In genomic region chr2:70349921-70350685, GRCh38 we compare ENCODE assay signal across 28 cellular contexts.
"Had no signal": no experiment of that assay in that cellular context is flagged by ENCODE, and none has a peak within 500 bp of the region (broad histone marks: within the 10 kb centered on the region; RNA-seq: fewer than 3 reads in every experiment).

No MANE protein-coding gene starts in this region.

- H3K4me3 ChIP-seq: ascending aorta, breast epithelium, dorsolateral prefrontal cortex had no signal

- H3K27ac ChIP-seq: ascending aorta, breast epithelium, dorsolateral prefrontal cortex, epithelial cell of prostate, VCaP had no signal

- H3K36me3 ChIP-seq: ascending aorta, breast epithelium had no signal

- ATAC-seq: activated naive CD4-positive, alpha-beta T cell treated with anti-CD3 and anti-CD28 coated beads, Interleukin-2, amount 50 U/mL, for 72 hours; activated T-cell treated with anti-CD3 and anti-CD28 coated beads, Interleukin-2, amount 50 U/mL, for 72 hours; WTC11 had no signal

- FAIRE-seq: frontal cortex, TTC549 had no signal

- DNase-seq: activated CD4-positive, alpha-beta memory T cell treated with anti-CD3 and anti-CD28 coated beads, Interleukin-2, amount 10 ng/mL, durations not matched to agents 7 days and 5 days; activated CD4-positive, alpha-beta T cell treated with anti-CD3 and anti-CD28 coated beads for 1 hour; activated CD4-positive, alpha-beta T cell treated with anti-CD3 and anti-CD28 coated beads for 4 hours; activated CD4-positive, alpha-beta T cell treated with anti-CD3 and anti-CD28 coated beads, Interleukin-2, amount 10 ng/mL, durations not matched to agents 7 days and 5 days; activated CD4-positive, alpha-beta T cell treated with anti-CD3 and anti-CD28 coated beads, Interleukin-2, amount 50 U/mL, for 4 hours; activated CD8-positive, alpha-beta memory T cell treated with anti-CD3 and anti-CD28 coated beads, Interleukin-2, amount 50 U/mL, for 48 hours; activated gamma-delta T cell; activated naive CD4-positive, alpha-beta T cell; activated naive CD4-positive, alpha-beta T cell treated with anti-CD3 and anti-CD28 coated beads, Interleukin-2, amount 10 ng/mL, durations not matched to agents 7 days and 5 days; activated naive CD8-positive, alpha-beta T cell treated with anti-CD3 and anti-CD28 coated beads, Interleukin-2, amount 10 ng/mL, durations not matched to agents 7 days and 5 days; activated T-cell treated with anti-CD3 and anti-CD28 coated beads for 4 hours; activated T-cell treated with anti-CD3 and anti-CD28 coated beads, Interleukin-2, amount 50 U/mL, for 24 hours; activated T-cell treated with anti-CD3 and anti-CD28 coated beads, Interleukin-2, amount 50 U/mL, for 72 hours; cortex of kidney; dorsolateral prefrontal cortex; effector memory CD4-positive, alpha-beta T cell; endodermal cell; foreskin fibroblast; head of caudate nucleus; T-helper 2 cell had no signal

- H3K4me1 ChIP-seq: ascending aorta, breast epithelium had no signal

- H3K27me3 ChIP-seq: ascending aorta, breast epithelium had no signal

- H3K9me3 ChIP-seq: ascending aorta, breast epithelium had no signal
